ENCODE assay signal across 29 cellular contexts in genomic region chr17:6633263-6633662, GRCh38.
"Had no signal": no experiment of that assay in that cellular context is flagged by ENCODE, and none has a peak within 500 bp of the region (broad histone marks: within the 10 kb centered on the region; RNA-seq: fewer than 3 reads in every experiment).

No MANE protein-coding gene starts in this region.

- H3K27me3 ChIP-seq: colonic mucosa, esophagus squamous epithelium, spleen, testis, tibial artery had no signal

- H3K9me3 ChIP-seq: colonic mucosa, esophagus squamous epithelium, lower lobe of right lung, psoas muscle, spleen, testis, tibial artery had no signal

- H3K27ac Mint-ChIP-seq: dendritic cell treated with granulocyte-macrophage colony-stimulating factor and Interleukin-4, amounts not matched to agents 40 ng/mL and 50 ng/mL, for 4 days; endodermal cell; immature natural killer cell; naive thymus-derived CD8-positive, alpha-beta T cell; nephron progenitor cell; stimulated activated memory B cell treated with anti-CD40 and anti-IgM and Interleukin-4, amounts not matched to agents 10 μg/mL and 1 μg/mL and 100 μg/mL, for 72 hours; type B pancreatic cell had no signal

- DNase-seq: colonic mucosa; effector CD8-positive, alpha-beta T cell; endodermal cell; erythroblast; esophagus squamous epithelium; foreskin melanocyte; glutamatergic neuron; hypothalamus; immature natural killer cell; islet precursor cell; kidney glomerular epithelial cell; left colon; left ventricle myocardium superior; lower lobe of right lung; naive thymus-derived CD8-positive, alpha-beta T cell; nephron progenitor cell; nucleus accumbens; psoas muscle; right cardiac atrium; spleen; stimulated activated CD4-positive, alpha-beta T cell treated with anti-CD3 and anti-CD28 coated beads, Interleukin-4, amount 100 ng/mL, for 4 hours; stimulated activated naive CD8-positive, alpha-beta T cell treated with anti-CD3 and anti-CD28 coated beads, Interleukin-15, Interleukin-2, amounts not matched to agents 100 U/mL and 50 U/mL, for 24 hours; substantia nigra; testis; tibial artery had no signal

- H3K4me3 ChIP-seq: colonic mucosa, esophagus squamous epithelium, lower lobe of right lung, psoas muscle, skin epidermis, spleen, testis, tibial artery had no signal

- H3K36me3 ChIP-seq: colonic mucosa had no signal

- H3K27ac ChIP-seq: colonic mucosa, esophagus squamous epithelium, lower lobe of right lung, psoas muscle, skin epidermis, spleen, testis, tibial artery had no signal

- H3K4me1 ChIP-seq: colonic mucosa, psoas muscle, testis had no signal

- H3K4me1 Mint-ChIP-seq: endodermal cell had no signal

- H3K4me3 Mint-ChIP-seq: dendritic cell treated with granulocyte-macrophage colony-stimulating factor and Interleukin-4, amounts not matched to agents 40 ng/mL and 50 ng/mL, for 4 days; endodermal cell; immature natural killer cell; naive thymus-derived CD8-positive, alpha-beta T cell; nephron progenitor cell; stimulated activated memory B cell treated with anti-CD40 and anti-IgM and Interleukin-4, amounts not matched to agents 10 μg/mL and 1 μg/mL and 100 μg/mL, for 72 hours; type B pancreatic cell had no signal

- H3K27me3 Mint-ChIP-seq: dendritic cell treated with granulocyte-macrophage colony-stimulating factor and Interleukin-4, amounts not matched to agents 40 ng/mL and 50 ng/mL, for 4 days; naive thymus-derived CD8-positive, alpha-beta T cell; stimulated activated memory B cell treated with anti-CD40 and anti-IgM and Interleukin-4, amounts not matched to agents 10 μg/mL and 1 μg/mL and 100 μg/mL, for 72 hours; type B pancreatic cell had no signal

- H3K9me3 Mint-ChIP-seq: dendritic cell treated with granulocyte-macrophage colony-stimulating factor and Interleukin-4, amounts not matched to agents 40 ng/mL and 50 ng/mL, for 4 days; immature natural killer cell; naive thymus-derived CD8-positive, alpha-beta T cell; nephron progenitor cell; stimulated activated memory B cell treated with anti-CD40 and anti-IgM and Interleukin-4, amounts not matched to agents 10 μg/mL and 1 μg/mL and 100 μg/mL, for 72 hours; type B pancreatic cell had no signal

- ATAC-seq: left colon; lower lobe of right lung; naive thymus-derived CD8-positive, alpha-beta T cell; psoas muscle; right cardiac atrium; stimulated activated memory B cell treated with anti-CD40 and anti-IgM and Interleukin-4, amounts not matched to agents 10 μg/mL and 1 μg/mL and 100 μg/mL, for 72 hours; stimulated activated naive CD8-positive, alpha-beta T cell treated with anti-CD3 and anti-CD28 coated beads, Interleukin-15, Interleukin-2, amounts not matched to agents 100 U/mL and 50 U/mL, for 24 hours had no signal
